Comparison of ENCODE assay signal across 7 cellular contexts in the genomic region with DNA sequence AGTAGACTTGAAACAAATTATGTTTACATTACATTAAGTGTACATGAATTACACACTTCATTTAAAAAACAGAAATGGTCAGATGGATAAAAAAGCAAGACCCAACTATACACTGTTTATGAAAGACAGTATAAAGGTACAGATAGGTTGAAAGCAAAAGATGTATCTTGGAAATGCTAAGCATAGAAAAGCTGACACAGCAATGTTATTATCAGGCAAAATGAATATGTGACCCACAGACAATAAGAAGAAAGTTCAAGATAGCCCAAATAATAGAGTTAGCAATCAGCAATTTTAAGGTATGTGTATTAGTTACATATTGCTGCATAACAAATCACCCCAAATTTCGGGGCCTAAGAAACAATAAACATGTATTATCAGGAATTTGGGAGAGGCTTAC.
"Had no signal": no experiment of that assay in that cellular context is flagged by ENCODE, and none has a peak within 500 bp of the region (broad histone marks: within the 10 kb centered on the region; RNA-seq: fewer than 3 reads in every experiment).

No MANE protein-coding gene starts in this region.

- H3K4me2 ChIP-seq: KMS-11 had no signal

- H2AFZ ChIP-seq: GM23248 had no signal

- H3K9ac ChIP-seq: GM23248, KMS-11 had no signal

- H3K27ac ChIP-seq: GM23248, KMS-11 had no signal

- H3K4me3 ChIP-seq: GM23248 had no signal

- DNase-seq: GM23248, H7, HCEC 1CT, Karpas-422, KBM-7 had no signal

- FAIRE-seq: HTR-8/SVneo had no signal
